8 cellular contexts compared by ENCODE assay signal in genomic region chr11:64858467-64859401, GRCh38. TPM values are rescaled to one million over a fixed set of nuclear protein-coding genes. Genes with fewer than 3 reads are reported as not detected.
DNase-seq lines count a peak whose midpoint lies in the region; ATAC-seq, FAIRE-seq and TF ChIP-seq lines count a peak whose summit lies in the region.

No MANE protein-coding gene starts in this region.

- H3K4me3 ChIP-seq in PC-9 (no peak overlapping the region), GM12878 (no peak overlapping the region; the same call in 1 of the 2 replicates), small intestine (ENCODE audit: low read depth in 1 of 2, low read length in 2 of 2) (peak overlapping the region in 1 of 2 donors; percentile 9)

- 4% methylated on average over 20 of the region's 20 CpGs for WGBS in GM12878 (ENCODE audit: insufficient coverage, insufficient replicate concordance, low lambda C conversion rate, missing lambda C conversion rate)
- 58 to 71% (median 66%) methylated on average over 20 of the region's 20 CpGs for WGBS in small intestine, 3 donors

- H3K9ac ChIP-seq in GM12878 (ENCODE audit: control insufficient read depth, insufficient read depth, low read length) = peak overlapping the region; percentile 77

- peaks cover 20% of the 10 kb centered on the region; the same call in 1 of the 2 replicates for H3K36me3 ChIP-seq in PC-9 (ENCODE audit: low read depth)
- H3K36me3 ChIP-seq in GM12878 (ENCODE audit: control insufficient read depth in 2 of 2, insufficient read depth in 2 of 2, low read length in 1 of 2) = peaks cover 33 to 57% of the 10 kb centered on the region in 2 experiments; a peak in 3 of 4 replicates
- peaks cover 2 to 7% of the 10 kb centered on the region in 2 donors for H3K36me3 ChIP-seq in small intestine (ENCODE audit: control insufficient read depth in 2 of 2, insufficient read depth in 2 of 2, low read length in 2 of 2)

- BruUV-seq in PC-9 (replicated peaks; lab: Mats Ljungman, UMichigan) = no TSS peak
- BruUV-seq in GM12878 (replicated peaks; lab: Mats Ljungman, UMichigan) = no TSS peak

- H2AFZ ChIP-seq in PC-9 (no peak overlapping the region), GM12878 (ENCODE audit: control insufficient read depth, low read depth, low read length) (no peak overlapping the region)

- RAD21 ChIA-PET in GM12878 (lab: Charles Lee; ENCODE audit: unreplicated experiment) = interaction anchor here (0.5 to 15.8 kb wide), 7 partner anchors 10 to 649 kb away, joined by 3 to 316 read pairs (median 7); partner anchors contain the start of genes CDC42BPG and EHD1

- TF ChIP-seq RAD21 in GM12878 (IDR thresholded peaks at IDR 0.05; ENCODE audit: insufficient read depth, low read depth, low read length) = no peak

- in situ Hi-C loops in GM12878 (cut with MboI) = no loop called here

- H3K27ac ChIP-seq in PC-9 = peak overlapping the region; percentile 84; the same call in 1 of the 2 replicates
- peak overlapping the region; percentile 99 for H3K27ac ChIP-seq in GM12878 (ENCODE audit: control insufficient read depth, insufficient read depth)
- H3K27ac ChIP-seq in small intestine (ENCODE audit: low read depth in 1 of 2, low read length in 1 of 2) = peak overlapping the region; percentile 78 to 82

- DNase-seq in PC-9 (no peak), GM12878 (ENCODE audit: low read depth, low spot score) (no peak), small intestine (peak; percentile 62), NCI-H1105 (lab: John Stamatoyannopoulos, UW) (no peak)

- FAIRE-seq in GM12878 (lab: Jason Lieb, UNC) = no peak
- FAIRE-seq in small intestine (lab: Jason Lieb, UNC) = no peak

- POLR2A ChIA-PET in PC-9 (lab: Charles Lee; ENCODE audit: unreplicated experiment) (interaction anchor here (0.5 to 0.6 kb wide), 2 partner anchors 18 to 88 kb away, joined by 4 to 5 read pairs; no protein-coding TSS in a partner anchor), GM12878 (lab: Charles Lee) (interaction anchor here (0.7 to 24.3 kb wide), 10 partner anchors 9 to 756 kb away, joined by 3 to 620 read pairs (median 4); partner anchors contain the start of genes CDC42BPG, EHD1, MAP3K11 and MAP4K2)

- intact Hi-C loops in PC-9 (cut with micrococcal nuclease; ENCODE audit: unreplicated experiment) (no loop called here), GM12878 (cut with micrococcal nuclease; ENCODE audit: unreplicated experiment) (loop anchor here (1.0 to 2.0 kb wide), 2 partner anchors 7 to 18 kb away; no protein-coding TSS in a partner anchor)

- H3K27me3 ChIP-seq in PC-9 (ENCODE audit: insufficient read depth, low read depth) (no peaks in the 10 kb centered on the region), GM12878 (replicated peaks in 1 of 2; ENCODE audit: control insufficient read depth in 2 of 2, insufficient read depth in 2 of 2, low read length in 1 of 2) (no peaks in the 10 kb centered on the region), small intestine (ENCODE audit: control insufficient read depth in 2 of 2, insufficient read depth in 2 of 2, low read length in 2 of 2) (no peaks in the 10 kb centered on the region)

- ATAC-seq in GM18909 (IDR thresholded peaks at IDR 0.05; ENCODE audit: poor library complexity, unreplicated experiment) (peak; percentile 20), GM12878 (peak; percentile 45), GM19324 (IDR thresholded peaks at IDR 0.05; ENCODE audit: low FRiP score, unreplicated experiment) (no peak), HG03457 (IDR thresholded peaks at IDR 0.05; ENCODE audit: unreplicated experiment) (no peak), HG03135 (IDR thresholded peaks at IDR 0.05; ENCODE audit: unreplicated experiment) (no peak)

- no peak for TF ChIP-seq CTCF in PC-9 (conservative IDR thresholded peaks at IDR 0.05)
- no peak for TF ChIP-seq CTCF in GM12878 (IDR thresholded peaks at IDR 0.05 in 2 of 3, conservative IDR thresholded peaks at IDR 0.05 in 1 of 3; ENCODE audit: control insufficient read depth in 2 of 3, extremely low read depth in 1 of 3, insufficient read depth in 1 of 3, low read depth in 3 of 3, low read length in 3 of 3)

- H4K20me1 ChIP-seq in PC-9 (ENCODE audit: insufficient read depth) (no peaks in the 10 kb centered on the region), GM12878 (ENCODE audit: control insufficient read depth, insufficient read depth) (no peaks in the 10 kb centered on the region)

- no peak for TF ChIP-seq EP300 in GM12878 (IDR thresholded peaks at IDR 0.05; ENCODE audit: borderline replicate concordance in 1 of 2, control insufficient read depth in 1 of 2, low read depth in 2 of 2, low read length in 2 of 2)

- H3K79me2 ChIP-seq in PC-9 (ENCODE audit: low read depth) (peaks cover 77% of the 10 kb centered on the region), GM12878 (ENCODE audit: control insufficient read depth, insufficient read depth, low read length) (peaks cover 71% of the 10 kb centered on the region)

- no peak overlapping the region for H3K4me2 ChIP-seq in PC-9
- H3K4me2 ChIP-seq in GM12878 (ENCODE audit: control insufficient read depth, insufficient read depth) = peak overlapping the region; percentile 97

- H3K4me1 ChIP-seq in PC-9 (replicated peaks; ENCODE audit: insufficient read depth) (peaks cover 58% of the 10 kb centered on the region), GM12878 (ENCODE audit: control insufficient read depth, insufficient read depth, low read length) (peaks cover 92% of the 10 kb centered on the region), small intestine (ENCODE audit: control insufficient read depth in 2 of 2, insufficient read depth in 1 of 2, low read depth in 1 of 2, low read length in 1 of 2) (peaks cover 20 to 41% of the 10 kb centered on the region in 2 donors)

- CTCF ChIA-PET in PC-9 (lab: Charles Lee) (interaction anchor here (1.3 kb wide), 1 partner anchor 18 kb away, joined by 4 read pairs; no protein-coding TSS in a partner anchor), GM12878 (lab: Yijun Ruan, JAX) (interaction anchor here (0.7 to 28.8 kb wide), 5 partner anchors 8 to 197 kb away, joined by 3 to 1208 read pairs (median 37); partner anchors contain the start of genes CDC42BPG and EHD1)

- H3K9me2 ChIP-seq in PC-9 (ENCODE audit: insufficient read depth) = no peaks in the 10 kb centered on the region

- SMC1A ChIA-PET in GM12878 (lab: Charles Lee; ENCODE audit: uncharacterized antibody, unreplicated experiment) = interaction anchor here (0.8 to 15.0 kb wide), 8 partner anchors 8 to 86 kb away, joined by 3 to 306 read pairs (median 8); partner anchors contain the start of gene EHD1

- peaks cover 52% of the 10 kb centered on the region for H3F3A ChIP-seq in PC-9 (ENCODE audit: insufficient read depth, low read depth)

- peak; percentile 49; the same call in 1 of the 2 replicates for TF ChIP-seq POLR2A in GM12878 (IDR thresholded peaks at IDR 0.05; ENCODE audit: low read depth, low read length)

- no peaks in the 10 kb centered on the region for H3K9me3 ChIP-seq in PC-9 (ENCODE audit: insufficient read depth, low read depth)
- H3K9me3 ChIP-seq in GM12878 (replicated peaks; ENCODE audit: control insufficient read depth, insufficient read depth, low read length) = no peaks in the 10 kb centered on the region
- H3K9me3 ChIP-seq in small intestine (ENCODE audit: control insufficient read depth, low read depth) = no peaks in the 10 kb centered on the region

RNA-seq across cellular contexts. Expression of gene CDC42BPG, which starts 14.3 kb away (rescaled TPM):
- total RNA-seq in PC-9 (2021) (31.3 and 33.8 TPM in 2 replicates), GM12878 (2014; rRNA removed) (0.11 and 1.3 TPM in 2 replicates), GM12878 (2014; rRNA removed; fragmentation: Illumina TruSeq; extraction: Trizol) (0.09 TPM in 2 replicates), GM12878 (2021) (0.36 and 0.45 TPM in 2 replicates)
- total RNA-seq in GM12878 (2013; cell fraction: nucleolus; rRNA removed) = 0.73 and 1.6 TPM in 2 replicates
- polyA plus RNA-seq in GM12878 (2011; ENCODE audit: low read depth) = 0.10 TPM
- polyA plus RNA-seq in GM12878 (2011; rRNA removed) (0.04 and 0.12 TPM in 2 replicates), GM12878 (2014; fragmentation: Illumina TruSeq; extraction: Trizol) (0.03 and 0.46 TPM in 2 replicates), GM12878 (2014; fragmentation: Nextera tagmentation; extraction: Ambion mirVana) (under 1 TPM in 1 of 2 experiments, not detected in 1; 0.02 TPM), GM12878 (2014; rRNA removed) (0.44 and 0.53 TPM in 2 replicates), GM12878 (2016; fragmentation: Nextera tagmentation; extraction: Ambion mirVana) (under 1 TPM; 0.04 TPM), small intestine (10 to 100 TPM; 12.1 to 36.5 (median 27.0) TPM)
- 0.10 and 0.13 TPM in 2 replicates for polyA plus RNA-seq in GM12878 (2011; cell fraction: cytosol; rRNA removed)
- polyA plus RNA-seq in GM12878 (2011; cell fraction: nucleus; rRNA removed) = 0.48 and 0.92 TPM in 2 replicates
- polyA plus RNA-seq in GM12878 (2012) = 0.22 and 0.45 TPM in 2 replicates
- polyA minus RNA-seq in GM12878 (2011; rRNA and poly(A)+ RNA removed) = 0.05 TPM in 1 of 2 replicates, not detected in the other
- 0.13 TPM in 1 of 2 replicates, not detected in the other for polyA minus RNA-seq in GM12878 (2011; cell fraction: cytosol; rRNA and poly(A)+ RNA removed)
- polyA minus RNA-seq in GM12878 (2011; cell fraction: nucleus; rRNA and poly(A)+ RNA removed) = 0.19 and 0.24 TPM in 2 replicates

RNA-seq across cellular contexts. Expression of gene EHD1, which starts 19.7 kb away (rescaled TPM):
- total RNA-seq in PC-9 (2021) (110 and 134 TPM in 2 replicates), GM12878 (2014; rRNA removed) (50.9 and 64.6 TPM in 2 replicates), GM12878 (2014; rRNA removed; fragmentation: Illumina TruSeq; extraction: Trizol) (24.3 and 24.5 TPM in 2 replicates), GM12878 (2021) (165 and 166 TPM in 2 replicates)
- 122 and 128 TPM in 2 replicates for total RNA-seq in GM12878 (2013; cell fraction: nucleolus; rRNA removed)
- 43.3 TPM for polyA plus RNA-seq in GM12878 (2011; ENCODE audit: low read depth)
- polyA plus RNA-seq in GM12878 (2011; rRNA removed) (21.0 and 50.4 TPM in 2 replicates), GM12878 (2014; fragmentation: Illumina TruSeq; extraction: Trizol) (18.9 and 71.4 TPM in 2 replicates), GM12878 (2014; fragmentation: Nextera tagmentation; extraction: Ambion mirVana) (1 to 10 TPM; 1.0 to 2.2 TPM), GM12878 (2014; rRNA removed) (68.5 and 102 TPM in 2 replicates), GM12878 (2016; fragmentation: Nextera tagmentation; extraction: Ambion mirVana) (10 to 100 TPM; 88.1 to 97.5 TPM), small intestine (10 to 100 TPM; 31.3 to 35.9 (median 33.1) TPM)
- polyA plus RNA-seq in GM12878 (2011; cell fraction: cytosol; rRNA removed) = 79.0 and 83.3 TPM in 2 replicates
- polyA plus RNA-seq in GM12878 (2011; cell fraction: nucleus; rRNA removed) = 107 and 190 TPM in 2 replicates
- 112 and 125 TPM in 2 replicates for polyA plus RNA-seq in GM12878 (2012)
- polyA minus RNA-seq in GM12878 (2011; rRNA and poly(A)+ RNA removed) = 75.9 and 95.9 TPM in 2 replicates
- 32.5 and 39.8 TPM in 2 replicates for polyA minus RNA-seq in GM12878 (2011; cell fraction: cytosol; rRNA and poly(A)+ RNA removed)
- polyA minus RNA-seq in GM12878 (2011; cell fraction: nucleus; rRNA and poly(A)+ RNA removed) = 37.4 and 72.2 TPM in 2 replicates

RNA-seq across cellular contexts. Expression of gene MEN1, which starts 48.4 kb away (rescaled TPM):
- total RNA-seq in PC-9 (2021) = 48.7 and 61.6 TPM in 2 replicates
- 19.7 and 20.0 TPM in 2 replicates for total RNA-seq in GM12878 (2013; cell fraction: nucleolus; rRNA removed)
- 14.4 and 19.0 TPM in 2 replicates for total RNA-seq in GM12878 (2014; rRNA removed)
- total RNA-seq in GM12878 (2014; rRNA removed; fragmentation: Illumina TruSeq; extraction: Trizol) = 6.3 and 6.5 TPM in 2 replicates
- total RNA-seq in GM12878 (2021) = 31.1 and 32.6 TPM in 2 replicates
- 34.2 TPM for polyA plus RNA-seq in GM12878 (2011; ENCODE audit: low read depth)
- 6.0 and 19.0 TPM in 2 replicates for polyA plus RNA-seq in GM12878 (2011; rRNA removed)
- polyA plus RNA-seq in GM12878 (2011; cell fraction: cytosol; rRNA removed) = 21.8 and 25.3 TPM in 2 replicates
- polyA plus RNA-seq in GM12878 (2011; cell fraction: nucleus; rRNA removed) = 82.8 and 85.9 TPM in 2 replicates
- polyA plus RNA-seq in GM12878 (2012) = 23.4 and 25.0 TPM in 2 replicates
- polyA plus RNA-seq in GM12878 (2014; fragmentation: Illumina TruSeq; extraction: Trizol) = 13.0 and 22.4 TPM in 2 replicates
- 1 to 10 TPM; 2.5 to 4.1 TPM for polyA plus RNA-seq in GM12878 (2014; fragmentation: Nextera tagmentation; extraction: Ambion mirVana)
- 26.8 and 37.5 TPM in 2 replicates for polyA plus RNA-seq in GM12878 (2014; rRNA removed)
- 10 to 100 TPM; 38.9 to 39.7 TPM for polyA plus RNA-seq in GM12878 (2016; fragmentation: Nextera tagmentation; extraction: Ambion mirVana)
- polyA minus RNA-seq in GM12878 (2011; rRNA and poly(A)+ RNA removed) = 11.0 and 14.9 TPM in 2 replicates
- polyA minus RNA-seq in GM12878 (2011; cell fraction: cytosol; rRNA and poly(A)+ RNA removed) = 11.9 and 14.7 TPM in 2 replicates
- 11.5 and 17.5 TPM in 2 replicates for polyA minus RNA-seq in GM12878 (2011; cell fraction: nucleus; rRNA and poly(A)+ RNA removed)
- 10 to 100 TPM; 17.6 to 27.1 (median 23.4) TPM for polyA plus RNA-seq in small intestine

RNA-seq across cellular contexts. Expression of gene MAP4K2, which starts 55.7 kb away (rescaled TPM):
- total RNA-seq in PC-9 (2021) = 32.6 and 34.3 TPM in 2 replicates
- 51.0 and 55.9 TPM in 2 replicates for total RNA-seq in GM12878 (2013; cell fraction: nucleolus; rRNA removed)
- total RNA-seq in GM12878 (2014; rRNA removed) = 66.7 and 74.7 TPM in 2 replicates
- 36.9 and 41.0 TPM in 2 replicates for total RNA-seq in GM12878 (2014; rRNA removed; fragmentation: Illumina TruSeq; extraction: Trizol)
- 78.1 and 79.2 TPM in 2 replicates for total RNA-seq in GM12878 (2021)
- polyA plus RNA-seq in GM12878 (2011; ENCODE audit: low read depth) = 11.2 TPM
- 27.3 and 49.9 TPM in 2 replicates for polyA plus RNA-seq in GM12878 (2011; rRNA removed)
- polyA plus RNA-seq in GM12878 (2011; cell fraction: cytosol; rRNA removed) = 73.2 and 91.2 TPM in 2 replicates
- polyA plus RNA-seq in GM12878 (2011; cell fraction: nucleus; rRNA removed) = 284 and 290 TPM in 2 replicates
- polyA plus RNA-seq in GM12878 (2012) = 33.8 and 37.8 TPM in 2 replicates
- 16.1 and 42.8 TPM in 2 replicates for polyA plus RNA-seq in GM12878 (2014; fragmentation: Illumina TruSeq; extraction: Trizol)
- 1 to 10 TPM in 1 of 2 experiments, under 1 TPM in 1; 0.98 to 4.4 TPM for polyA plus RNA-seq in GM12878 (2014; fragmentation: Nextera tagmentation; extraction: Ambion mirVana)
- polyA plus RNA-seq in GM12878 (2014; rRNA removed) = 69.0 and 71.8 TPM in 2 replicates
- 10 to 100 TPM; 47.8 to 52.9 TPM for polyA plus RNA-seq in GM12878 (2016; fragmentation: Nextera tagmentation; extraction: Ambion mirVana)
- polyA minus RNA-seq in GM12878 (2011; rRNA and poly(A)+ RNA removed) = 58.6 and 101 TPM in 2 replicates
- 25.9 and 26.6 TPM in 2 replicates for polyA minus RNA-seq in GM12878 (2011; cell fraction: cytosol; rRNA and poly(A)+ RNA removed)
- polyA minus RNA-seq in GM12878 (2011; cell fraction: nucleus; rRNA and poly(A)+ RNA removed) = 50.8 and 62.9 TPM in 2 replicates
- polyA plus RNA-seq in small intestine = 10 to 100 TPM in 1 of 3 donors, 1 to 10 TPM in 2; 9.2 to 13.6 (median 9.7) TPM

RNA-seq across cellular contexts. Expression of gene ATG2A, which starts 58.3 kb away (rescaled TPM):
- total RNA-seq in PC-9 (2021) = 48.2 and 53.2 TPM in 2 replicates
- total RNA-seq in GM12878 (2013; cell fraction: nucleolus; rRNA removed) = 33.5 and 35.5 TPM in 2 replicates
- total RNA-seq in GM12878 (2014; rRNA removed) = 7.4 and 10.2 TPM in 2 replicates
- total RNA-seq in GM12878 (2014; rRNA removed; fragmentation: Illumina TruSeq; extraction: Trizol) = 2.0 and 2.2 TPM in 2 replicates
- 16.5 and 19.0 TPM in 2 replicates for total RNA-seq in GM12878 (2021)
- polyA plus RNA-seq in GM12878 (2011; ENCODE audit: low read depth) = 3.9 TPM
- polyA plus RNA-seq in GM12878 (2011; rRNA removed) = 0.65 and 2.3 TPM in 2 replicates
- polyA plus RNA-seq in GM12878 (2011; cell fraction: cytosol; rRNA removed) = 3.6 and 4.5 TPM in 2 replicates
- polyA plus RNA-seq in GM12878 (2011; cell fraction: nucleus; rRNA removed) = 27.0 and 30.1 TPM in 2 replicates
- polyA plus RNA-seq in GM12878 (2012) = 12.6 and 13.8 TPM in 2 replicates
- polyA plus RNA-seq in GM12878 (2014; fragmentation: Illumina TruSeq; extraction: Trizol) = 0.52 and 2.4 TPM in 2 replicates
- polyA plus RNA-seq in GM12878 (2014; fragmentation: Nextera tagmentation; extraction: Ambion mirVana) = under 1 TPM; 0.08 to 0.51 TPM
- polyA plus RNA-seq in GM12878 (2014; rRNA removed) = 7.2 and 13.2 TPM in 2 replicates
- 1 to 10 TPM; 6.8 to 8.3 TPM for polyA plus RNA-seq in GM12878 (2016; fragmentation: Nextera tagmentation; extraction: Ambion mirVana)
- polyA minus RNA-seq in GM12878 (2011; rRNA and poly(A)+ RNA removed) = 5.6 and 6.2 TPM in 2 replicates
- polyA minus RNA-seq in GM12878 (2011; cell fraction: cytosol; rRNA and poly(A)+ RNA removed) = 6.5 and 6.8 TPM in 2 replicates
- 20.1 and 25.6 TPM in 2 replicates for polyA minus RNA-seq in GM12878 (2011; cell fraction: nucleus; rRNA and poly(A)+ RNA removed)
- polyA plus RNA-seq in small intestine = 10 to 100 TPM; 18.0 to 35.7 (median 28.2) TPM

Comparison
In these comparisons a context has a peak if more than half of its experiments do, and no peak if none do; other contexts are left out.
1. ATAC-seq: peak in GM18909 (single experiment) and GM12878 (single experiment); none in GM19324 (single experiment), HG03457 (single experiment) and HG03135 (single experiment).
2. RNA of gene CDC42BPG, which starts 14.3 kb away (total RNA-seq): 31.3 to 33.8 TPM in PC-9; 0.09 to 1.6 TPM in GM12878; every median in the first group is over 10 times any median in the second.
3. Peak in every context shown above with its lines, with median percentiles within 50 percentile points of each other: H3K27ac ChIP-seq.